ENCODE assay signal across 1 cellular context in genomic region chr6:159759645-159760044, GRCh38.
TF ChIP-seq lines count a peak whose summit lies in the region.

No MANE protein-coding gene starts in this region.

TF ChIP-seq in K562, 482 proteins besides CTCF, POLR2A, EP300 and RAD21:
- TF ChIP-seq SUPT5H (IDR thresholded peaks at IDR 0.05) (0 out of 2 replicates have a peak, but pooled peaks have one; percentile 44), FOXA3 (CRISPR knock-in tag; conservative IDR thresholded peaks at IDR 0.05 in 1 of 2, IDR thresholded peaks at IDR 0.05 in 1 of 2) (0 out of 4 replicates have a peak, but pooled peaks of 1 of the 2 experiments have one; percentile 13), AFF1 (IDR thresholded peaks at IDR 0.05; ENCODE audit: low read depth in 1 of 2, partially characterized antibody in 2 of 2) (no peak), SETDB1 (IDR thresholded peaks at IDR 0.05; ENCODE audit: low read length) (no peak), ZBTB33 (CRISPR knock-in tag; IDR thresholded peaks at IDR 0.05) (peak; percentile 65), E2F8 (IDR thresholded peaks at IDR 0.05; ENCODE audit: low read depth, partially characterized antibody) (peak; percentile 25), MYC (IDR thresholded peaks at IDR 0.05; ENCODE audit: low read depth, low read length) (no peak), MYC (CRISPR knock-in tag; IDR thresholded peaks at IDR 0.05; ENCODE audit: borderline replicate concordance, low read depth) (no peak), ZBTB17 (CRISPR knock-in tag; IDR thresholded peaks at IDR 0.05) (no peak), MLLT1 (IDR thresholded peaks at IDR 0.05) (no peak), GTF2A2 (tag; IDR thresholded peaks at IDR 0.05) (no peak), ZNF224 (CRISPR knock-in tag; IDR thresholded peaks at IDR 0.05) (no peak)
